10 cellular contexts compared by ENCODE assay signal in genomic region chr12:124441443-124442190, GRCh38.
DNase-seq lines count a peak whose midpoint lies in the region; ATAC-seq and TF ChIP-seq lines count a peak whose summit lies in the region.
"Had no signal": no experiment of that assay in that cellular context is flagged by ENCODE, and none has a peak within 500 bp of the region (broad histone marks: within the 10 kb centered on the region; RNA-seq: fewer than 3 reads in every experiment).

No MANE protein-coding gene starts in this region.

- POLR2A ChIA-PET in CD4-positive, alpha-beta T cell (lab: Charles Lee): no interaction called here

- peaks cover 21% of the 10 kb centered on the region for H3K79me2 ChIP-seq in osteoblast (ENCODE audit: insufficient read depth, low read length)

- intact Hi-C loops in CD4-positive, alpha-beta T cell (cut with DNase I, micrococcal nuclease): no loop called here

- no peaks in the 10 kb centered on the region for H3K27me3 ChIP-seq in CD4-positive, alpha-beta T cell (ENCODE audit: control insufficient read depth, insufficient read depth, low read length)
- no peaks in the 10 kb centered on the region for H3K27me3 ChIP-seq in osteoblast (ENCODE audit: insufficient read depth, low read length)
- H3K27me3 ChIP-seq: pancreas had no signal

- no peak overlapping the region for H3K4me3 Mint-ChIP-seq in CD4-positive, alpha-beta T cell

- H3K9me3 Mint-ChIP-seq in CD4-positive, alpha-beta T cell: no peaks in the 10 kb centered on the region
- H3K9me3 Mint-ChIP-seq in activated naive CD4-positive, alpha-beta T cell treated with anti-CD3 and anti-CD28 coated beads, Interleukin-2, amount 50 U/mL, for 72 hours: no peaks in the 10 kb centered on the region

- no peak for DNase-seq in CD4-positive, alpha-beta T cell
- DNase-seq in RPMI7951 (ENCODE audit: low read depth): peak; percentile 96
- peak; percentile 100 for DNase-seq in osteoblast (ENCODE audit: insufficient read length, low spot score, missing footprints)
- no peak for DNase-seq in activated naive CD4-positive, alpha-beta T cell treated with anti-CD3 and anti-CD28 coated beads, Interleukin-2, amount 50 U/mL, for 72 hours (ENCODE audit: low spot score in 2 of 2)
- DNase-seq in NCI-H146 (lab: John Stamatoyannopoulos, UW): no peak
- DNase-seq: foreskin melanocyte, pancreas had no signal

- no peaks in the 10 kb centered on the region for H3K27me3 Mint-ChIP-seq in CD4-positive, alpha-beta T cell

- H3K36me3 Mint-ChIP-seq in CD4-positive, alpha-beta T cell (ENCODE audit: low read depth): peaks cover 46% of the 10 kb centered on the region
- no peaks in the 10 kb centered on the region for H3K36me3 Mint-ChIP-seq in activated naive CD4-positive, alpha-beta T cell treated with anti-CD3 and anti-CD28 coated beads, Interleukin-2, amount 50 U/mL, for 72 hours

- CTCF ChIA-PET in CD4-positive, alpha-beta T cell (lab: Charles Lee): interaction anchor here (1.8 kb wide), 1 partner anchor 24 kb away, joined by 4 read pairs; no protein-coding TSS in a partner anchor

- H3K4me1 ChIP-seq in osteoblast (ENCODE audit: insufficient read depth, low read length): peaks cover 19% of the 10 kb centered on the region
- H3K4me1 ChIP-seq: pancreas had no signal

- peak overlapping the region; percentile 82 for H3K4me2 ChIP-seq in osteoblast (ENCODE audit: insufficient read depth, low read length)

- H3K4me3 ChIP-seq in osteoblast (ENCODE audit: insufficient read depth, low read length): peak overlapping the region; percentile 49
- H3K4me3 ChIP-seq: pancreas had no signal

- H2AFZ ChIP-seq in osteoblast (ENCODE audit: low read length): peak overlapping the region; percentile 2

- no peaks in the 10 kb centered on the region for H4K20me1 ChIP-seq in osteoblast (ENCODE audit: insufficient read depth, low read length)

- H3K36me3 ChIP-seq in osteoblast (ENCODE audit: insufficient read depth, low read length): peaks cover 11% of the 10 kb centered on the region

- no peak overlapping the region for H3K27ac ChIP-seq in CD4-positive, alpha-beta T cell (ENCODE audit: low read depth, low read length)
- H3K27ac ChIP-seq in osteoblast (ENCODE audit: low read depth, low read length): peak overlapping the region; percentile 91
- H3K27ac ChIP-seq: pancreas had no signal

- no peak for TF ChIP-seq CTCF in CD4-positive, alpha-beta T cell (IDR thresholded peaks at IDR 0.05)
- TF ChIP-seq CTCF in osteoblast (IDR thresholded peaks at IDR 0.05; ENCODE audit: extremely low read depth, low read depth, low read length): no peak

- H3K9me3 ChIP-seq in CD4-positive, alpha-beta T cell (ENCODE audit: control insufficient read depth, low read length): no peaks in the 10 kb centered on the region
- H3K9me3 ChIP-seq in osteoblast (ENCODE audit: low read depth, low read length): no peaks in the 10 kb centered on the region
- H3K9me3 ChIP-seq: pancreas had no signal

- H3K27ac Mint-ChIP-seq in CD4-positive, alpha-beta T cell: peak overlapping the region; percentile 58
- H3K27ac Mint-ChIP-seq in activated naive CD4-positive, alpha-beta T cell treated with anti-CD3 and anti-CD28 coated beads, Interleukin-2, amount 50 U/mL, for 72 hours: peak overlapping the region in 1 of 2 donors; percentile 32

- no peak for ATAC-seq in CD4-positive, alpha-beta T cell (ENCODE audit: poor library complexity)
- ATAC-seq in esophagus mucosa: peak; percentile 42
- no peak for ATAC-seq in activated naive CD4-positive, alpha-beta T cell treated with anti-CD3 and anti-CD28 coated beads, Interleukin-2, amount 50 U/mL, for 72 hours
- no peak for ATAC-seq in GM18870 (IDR thresholded peaks at IDR 0.05; ENCODE audit: unreplicated experiment)
- ATAC-seq in GM21447 (IDR thresholded peaks at IDR 0.05; ENCODE audit: unreplicated experiment): no peak
- ATAC-seq: pancreas had no signal

- peaks cover 16% of the 10 kb centered on the region for H3K4me1 Mint-ChIP-seq in CD4-positive, alpha-beta T cell (ENCODE audit: low read depth)

Comparison
In these comparisons a context has a peak if more than half of its experiments do, and no peak if none do; other contexts are left out.
1. DNase-seq: peak in RPMI7951 (single experiment) and osteoblast (single experiment); none in CD4-positive, alpha-beta T cell (0 of 10), activated naive CD4-positive, alpha-beta T cell treated with anti-CD3 and anti-CD28 coated beads, Interleukin-2, amount 50 U/mL, for 72 hours (0 of 2) and NCI-H146 (single experiment).